Comparison of ENCODE assay signal across 23 cellular contexts in genomic region chr11:9379046-9379445, GRCh38. TPM values are rescaled to one million over a fixed set of nuclear protein-coding genes. Genes with fewer than 3 reads are reported as not detected.
A peak's percentile ranks its signal among the peaks of the same experiment; 100 is the strongest.
DNase-seq lines count a peak whose midpoint lies in the region; ATAC-seq and TF ChIP-seq lines count a peak whose summit lies in the region.
"Had no signal": no experiment of that assay in that cellular context is flagged by ENCODE, and none has a peak within 500 bp of the region (broad histone marks: within the 10 kb centered on the region; RNA-seq: fewer than 3 reads in every experiment).

No MANE protein-coding gene starts in this region.

- H2AK5ac ChIP-seq in H9 (ENCODE audit: insufficient read length, low read length): no peak overlapping the region

- H3K56ac ChIP-seq in H9 (ENCODE audit: insufficient read length, low read depth, low read length): no peak overlapping the region

- H2AFZ ChIP-seq in H9 (ENCODE audit: low read length) (peak overlapping the region; percentile 57), neural progenitor cell (replicated peaks) (no peak overlapping the region)
- H2AFZ ChIP-seq: PC-9 had no signal

- H3K23me2 ChIP-seq in H9 (ENCODE audit: insufficient read length, low read depth, low read length, poor library complexity, severe bottlenecking): no peaks in the 10 kb centered on the region

- H2BK20ac ChIP-seq in H9 (ENCODE audit: low read depth, low read length, poor library complexity, severe bottlenecking): no peak overlapping the region

- no peaks in the 10 kb centered on the region for H4K20me1 ChIP-seq in H9 (ENCODE audit: control insufficient read depth, insufficient read depth, insufficient read length)
- no peaks in the 10 kb centered on the region for H4K20me1 ChIP-seq in neural progenitor cell (ENCODE audit: low read depth)

- no peaks in the 10 kb centered on the region for H3F3A ChIP-seq in neural progenitor cell (ENCODE audit: low read depth)

- H3K36me3 ChIP-seq in neural progenitor cell: no peaks in the 10 kb centered on the region

- H3K4me2 ChIP-seq in H9 (ENCODE audit: insufficient read depth, insufficient read length, low read length) (no peak overlapping the region), neural progenitor cell (no peak overlapping the region)
- H3K4me2 ChIP-seq: PC-9 had no signal

- WGBS in H9 (ENCODE audit: extremely low coverage, insufficient read length, low lambda C conversion rate): no CpG with 5 or more reads among the region's 12 CpGs

- peaks cover 2% of the 10 kb centered on the region; the same call in 1 of the 2 replicates for H3K4me1 ChIP-seq in H9 (ENCODE audit: insufficient read depth, low read length)
- peaks cover 6% of the 10 kb centered on the region for H3K4me1 ChIP-seq in neural progenitor cell

- peak overlapping the region in 1 of 2 experiments; percentile 18; a peak in 1 of 5 replicates for H3K4me3 Mint-ChIP-seq in H9
- H3K4me3 Mint-ChIP-seq in WTC11: peak overlapping the region; percentile 18
- no peak overlapping the region for H3K4me3 Mint-ChIP-seq in neural progenitor cell

- H3K27ac ChIP-seq in H9 (ENCODE audit: insufficient read length, low read depth, low read length): no peak overlapping the region
- no peak overlapping the region for H3K27ac ChIP-seq in neural progenitor cell
- H3K27ac ChIP-seq: 22Rv1, C4-2B, HL-60, PC-9, RWPE1 had no signal

- no peak overlapping the region for H2BK15ac ChIP-seq in H9 (ENCODE audit: low read depth, low read length)

- TF ChIP-seq CTCF in H9 (conservative IDR thresholded peaks at IDR 0.05): no peak
- TF ChIP-seq CTCF in WTC11 (IDR thresholded peaks at IDR 0.05): no peak
- TF ChIP-seq CTCF in neural progenitor cell (IDR thresholded peaks at IDR 0.05): no peak

- no peaks in the 10 kb centered on the region for H3K79me1 ChIP-seq in H9 (ENCODE audit: insufficient read depth, low read depth, low read length, poor library complexity, severe bottlenecking)

- H2BK5ac ChIP-seq in H9 (ENCODE audit: insufficient read length, low read length): no peak overlapping the region

- H3K4me1 Mint-ChIP-seq in H9 (peaks cover 17 to 22% of the 10 kb centered on the region in 2 experiments), WTC11 (peaks cover 26% of the 10 kb centered on the region), neural progenitor cell (peaks cover 16% of the 10 kb centered on the region)

- CTCF ChIA-PET in WTC11 (lab: Charles Lee): no interaction called here

- no peak overlapping the region for H3K23ac ChIP-seq in H9 (ENCODE audit: insufficient read length, low read depth, low read length)

- H3K27me3 ChIP-seq in H9 (ENCODE audit: insufficient read depth, low read length) (no peaks in the 10 kb centered on the region), neural progenitor cell (no peaks in the 10 kb centered on the region)

- H4K5ac ChIP-seq in H9 (ENCODE audit: insufficient read length, low read depth, low read length): no peak overlapping the region

- no peak overlapping the region for H4K8ac ChIP-seq in H9 (replicated peaks; ENCODE audit: insufficient read length, low read depth, low read length)

- peak overlapping the region; percentile 84 for H3K18ac ChIP-seq in H9 (ENCODE audit: insufficient read length, low read depth, low read length)

- no peak overlapping the region for H3T11ph ChIP-seq in H9 (ENCODE audit: low read length)

- H4K91ac ChIP-seq in H9 (ENCODE audit: insufficient read length, low read depth, low read length): no peak overlapping the region

- H3K27me3 Mint-ChIP-seq in H9 (ENCODE audit: low read depth): no peaks in the 10 kb centered on the region
- no peaks in the 10 kb centered on the region; the same call in 1 of the 2 replicates for H3K27me3 Mint-ChIP-seq in WTC11 (ENCODE audit: low read depth)
- no peaks in the 10 kb centered on the region for H3K27me3 Mint-ChIP-seq in neural progenitor cell (ENCODE audit: insufficient read depth, low read depth)

- H3K4me3 ChIP-seq in neural progenitor cell: no peak overlapping the region
- H3K4me3 ChIP-seq: PC-9 had no signal

- H3K36me3 Mint-ChIP-seq in H9 (ENCODE audit: insufficient read depth in 1 of 3, low read depth in 3 of 3) (peaks cover 0 to under 1% (median 0%) of the 10 kb centered on the region in 3 experiments; a peak in 1 of 7 replicates), WTC11 (no peaks in the 10 kb centered on the region), neural progenitor cell (no peaks in the 10 kb centered on the region)

- DNase-seq in DMS53 (lab: John Stamatoyannopoulos, UW) (peak; percentile 36), DMS53 treated with DMSO at 0.1 percent for 48 hours (lab: John Stamatoyannopoulos, UW; ENCODE audit: unreplicated experiment) (no peak), H9 (peak; percentile 69), WTC11 (ENCODE audit: low spot score) (peak; percentile 48), neural progenitor cell (ENCODE audit: low spot score) (no peak)
- DNase-seq in activated CD4-positive, alpha-beta T cell treated with anti-CD3 and anti-CD28 coated beads for 1 hour: no peak
- DNase-seq: AML-193, DND-41, GF-D8, GOT3, MM.1S, NCI-H1092, NCI-H1436 treated with DMSO at 0.1 percent for 48 hours, NCI-H2029, NCI-H2171, NCI-H446, PC-9 had no signal

- no peak overlapping the region for H3K4ac ChIP-seq in H9 (ENCODE audit: low read depth, low read length)

- no peak overlapping the region; the same call in 1 of the 2 replicates for H3K14ac ChIP-seq in H9 (ENCODE audit: insufficient read depth, low read length)

- no peak overlapping the region for H2BK120ac ChIP-seq in H9 (ENCODE audit: low read depth, low read length, poor library complexity, severe bottlenecking)

- POLR2A ChIA-PET in WTC11 (lab: Charles Lee): no interaction called here

- H3K9me3 ChIP-seq in H9 (ENCODE audit: control insufficient read depth, low read depth, low read length): no peaks in the 10 kb centered on the region
- H3K9me3 ChIP-seq in neural progenitor cell (ENCODE audit: low read depth): no peaks in the 10 kb centered on the region

- no peak overlapping the region for H2BK12ac ChIP-seq in H9 (ENCODE audit: insufficient read length, low read depth, low read length)

- no peaks in the 10 kb centered on the region for H3K79me2 ChIP-seq in H9 (ENCODE audit: insufficient read depth, low read length)
- H3K79me2 ChIP-seq in neural progenitor cell (ENCODE audit: low read depth): no peaks in the 10 kb centered on the region

- H3K27ac Mint-ChIP-seq in H9 (no peak overlapping the region), WTC11 (peak overlapping the region; percentile 52; the same call in 1 of the 2 replicates), neural progenitor cell (peak overlapping the region; percentile 31)

- no peak overlapping the region for H3K9ac ChIP-seq in H9 (ENCODE audit: extremely low read depth, insufficient read length, low read length)
- H3K9ac ChIP-seq in neural progenitor cell: no peak overlapping the region

- H3K9me3 Mint-ChIP-seq in H9 (peaks cover 0 to 5% of the 10 kb centered on the region in 2 experiments; a peak in 2 of 5 replicates), WTC11 (no peaks in the 10 kb centered on the region), neural progenitor cell (no peaks in the 10 kb centered on the region)

- ATAC-seq in WTC11: peak; percentile 83
- ATAC-seq in HG03460 (IDR thresholded peaks at IDR 0.05; ENCODE audit: unreplicated experiment): no peak
- no peak for ATAC-seq in GM18907 (IDR thresholded peaks at IDR 0.05; ENCODE audit: unreplicated experiment)

TF ChIP-seq in WTC11, 78 proteins besides CTCF, POLR2A, EP300 and RAD21:
- 0 out of 2 replicates have a peak, but pooled peaks have one; percentile 25 for TF ChIP-seq ZNF138 (CRISPR knock-in tag; conservative IDR thresholded peaks at IDR 0.05)
- TF ChIP-seq CREB1 (CRISPR knock-in tag; IDR thresholded peaks at IDR 0.05): no peak

RNA-seq across cellular contexts. Expression of gene IPO7, which starts 5.4 kb away (rescaled TPM):
- total RNA-seq in H9 (2021) (192 and 205 TPM in 2 replicates), WTC11 (2021) (212 to 226 TPM (median 215 TPM) in 3 replicates), neural progenitor cell (ENCODE audit: low replicate concordance) (157 and 231 TPM in 2 replicates)

Comparison
In these comparisons a context has a peak if more than half of its experiments do, and no peak if none do; other contexts are left out.
1. DNase-seq: peak in DMS53 (single experiment), H9 (single experiment) and WTC11 (single experiment); none in DMS53 treated with DMSO at 0.1 percent for 48 hours (single experiment), neural progenitor cell (single experiment) and activated CD4-positive, alpha-beta T cell treated with anti-CD3 and anti-CD28 coated beads for 1 hour (single experiment).
2. H3K27ac Mint-ChIP-seq: peak in WTC11 (single experiment) and neural progenitor cell (single experiment); none in H9 (0 of 3).